15 cellular contexts compared by ENCODE assay signal in the genomic region with DNA sequence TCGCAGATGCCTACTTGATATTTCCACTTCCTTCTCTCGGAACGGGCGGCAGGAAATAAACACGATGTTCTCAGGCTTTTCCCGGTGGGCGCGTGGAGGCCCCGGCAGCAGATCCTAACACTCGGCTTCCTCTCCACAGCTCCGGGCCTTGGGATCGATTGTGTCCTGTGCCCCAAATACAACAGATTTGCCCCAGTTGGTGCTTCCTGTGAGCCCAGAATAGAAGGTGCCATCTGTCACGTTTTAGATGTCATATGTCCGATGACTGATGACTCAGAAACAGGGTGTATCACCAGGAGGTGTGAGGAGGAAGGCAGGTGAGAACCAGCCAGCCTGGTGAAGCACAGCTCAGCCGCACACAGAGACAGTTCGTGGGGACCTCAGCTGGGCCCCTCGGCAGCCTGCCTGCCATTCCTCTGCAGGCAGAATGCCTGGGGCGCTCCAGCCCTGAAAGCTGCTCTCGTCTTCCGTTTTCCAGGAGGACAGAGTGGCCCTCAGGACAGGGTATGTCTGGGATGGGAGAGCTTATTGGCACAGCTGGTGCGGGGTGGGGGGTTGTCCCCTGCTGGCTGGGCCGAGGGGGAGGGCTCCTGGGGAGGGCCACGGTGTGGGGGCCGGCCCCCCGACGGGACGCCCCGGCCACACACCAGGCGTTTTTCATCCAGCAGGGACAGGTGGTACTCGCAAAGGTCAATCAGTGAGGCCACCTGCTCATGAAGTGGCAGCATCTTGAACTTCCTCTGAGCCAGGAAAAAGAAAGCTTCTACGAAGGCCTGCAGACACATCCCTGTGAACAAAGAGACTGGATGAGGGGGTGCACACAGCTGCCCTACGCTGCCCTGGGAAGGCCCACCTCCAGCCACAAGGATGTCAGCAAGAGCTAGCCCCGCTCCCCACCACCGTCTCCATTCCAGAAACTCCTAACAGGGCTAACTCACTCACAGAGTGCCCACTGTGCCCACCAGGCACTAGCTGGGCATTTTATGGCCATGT.
DNase-seq lines count a peak whose midpoint lies in the region; ATAC-seq and TF ChIP-seq lines count a peak whose summit lies in the region.
"Had no signal": no experiment of that assay in that cellular context is flagged by ENCODE, and none has a peak within 500 bp of the region (broad histone marks: within the 10 kb centered on the region; RNA-seq: fewer than 3 reads in every experiment).

No MANE protein-coding gene starts in this region.

- H3K4me3 ChIP-seq in coronary artery, result no peak overlapping the region
- H3K4me3 ChIP-seq: smooth muscle cell had no signal

- no peaks in the 10 kb centered on the region for H3K4me1 Mint-ChIP-seq in activated CD4-positive, alpha-beta T cell treated with anti-CD3 and anti-CD28 coated beads for 36 hours
- H3K4me1 Mint-ChIP-seq: T-helper 17 cell had no signal

- peak overlapping the region; percentile 31 for H3K27ac Mint-ChIP-seq in activated CD4-positive, alpha-beta T cell treated with anti-CD3 and anti-CD28 coated beads for 36 hours
- H3K27ac Mint-ChIP-seq: activated naive CD4-positive, alpha-beta T cell treated with anti-CD3 and anti-CD28 coated beads, Interleukin-2, amount 10 ng/mL, durations not matched to agents 7 days and 5 days; T-helper 17 cell had no signal

- no peaks in the 10 kb centered on the region for H3K27me3 Mint-ChIP-seq in activated CD4-positive, alpha-beta T cell treated with anti-CD3 and anti-CD28 coated beads for 36 hours
- H3K27me3 Mint-ChIP-seq: T-helper 17 cell had no signal

- no peak overlapping the region for H3K27ac ChIP-seq in coronary artery

- H3K36me3 Mint-ChIP-seq in activated CD4-positive, alpha-beta T cell treated with anti-CD3 and anti-CD28 coated beads for 36 hours (ENCODE audit: low read depth), result peaks cover 2% of the 10 kb centered on the region
- H3K36me3 Mint-ChIP-seq: activated naive CD4-positive, alpha-beta T cell treated with anti-CD3 and anti-CD28 coated beads, Interleukin-2, amount 10 ng/mL, durations not matched to agents 7 days and 5 days had no signal

- TF ChIP-seq CTCF in coronary artery (IDR thresholded peaks at IDR 0.05), result no peak

- no peaks in the 10 kb centered on the region for H3K9me3 Mint-ChIP-seq in activated CD4-positive, alpha-beta T cell treated with anti-CD3 and anti-CD28 coated beads for 36 hours (ENCODE audit: low read depth)
- H3K9me3 Mint-ChIP-seq: activated naive CD4-positive, alpha-beta T cell treated with anti-CD3 and anti-CD28 coated beads, Interleukin-2, amount 10 ng/mL, durations not matched to agents 7 days and 5 days had no signal

- POLR2A ChIA-PET in activated CD4-positive, alpha-beta T cell treated with anti-CD3 and anti-CD28 coated beads for 36 hours (lab: Charles Lee), result no interaction called here

- no peak overlapping the region for H3K4me3 Mint-ChIP-seq in activated CD4-positive, alpha-beta T cell treated with anti-CD3 and anti-CD28 coated beads for 36 hours
- H3K4me3 Mint-ChIP-seq: activated naive CD4-positive, alpha-beta T cell treated with anti-CD3 and anti-CD28 coated beads, Interleukin-2, amount 10 ng/mL, durations not matched to agents 7 days and 5 days; T-helper 17 cell had no signal

- intact Hi-C loops in activated CD4-positive, alpha-beta T cell treated with anti-CD3 and anti-CD28 coated beads for 36 hours (cut with DNase I, micrococcal nuclease), result no loop called here

- CTCF ChIA-PET in activated CD4-positive, alpha-beta T cell treated with anti-CD3 and anti-CD28 coated beads for 36 hours (lab: Charles Lee), result interaction anchor here (0.7 kb wide), 1 partner anchor 141 kb away, joined by 3 read pairs; no protein-coding TSS in a partner anchor

- peak; percentile 74 for ATAC-seq in activated CD4-positive, alpha-beta T cell treated with anti-CD3 and anti-CD28 coated beads for 36 hours
- no peak for ATAC-seq in HG03175 (IDR thresholded peaks at IDR 0.05; ENCODE audit: unreplicated experiment)
- no peak for ATAC-seq in HG03354 (IDR thresholded peaks at IDR 0.05; ENCODE audit: poor library complexity, severe bottlenecking, unreplicated experiment)
- ATAC-seq: left lobe of liver, T-helper 17 cell had no signal

- peak; percentile 21 for DNase-seq in activated CD4-positive, alpha-beta T cell treated with anti-CD3 and anti-CD28 coated beads for 36 hours
- DNase-seq in activated CD4-positive, alpha-beta T cell treated with anti-CD3 and anti-CD28 coated beads, Interleukin-2, amount 50 U/mL, for 4 hours, result no peak
- DNase-seq in NCI-H69 (lab: John Stamatoyannopoulos, UW), result peak; percentile 73
- peak; percentile 64 for DNase-seq in coronary artery (ENCODE audit: low spot score)
- DNase-seq in retina, result peak; percentile 33
- no peak for DNase-seq in NCI-H2196 treated with DMSO at 0.1 percent for 48 hours (lab: John Stamatoyannopoulos, UW; ENCODE audit: unreplicated experiment)
- DNase-seq: activated naive CD4-positive, alpha-beta T cell treated with anti-CD3 and anti-CD28 coated beads, Interleukin-2, amount 10 ng/mL, durations not matched to agents 7 days and 5 days; HCEC 1CT; MM.1S; NCI-H226; T-helper 17 cell had no signal

Comparison
In these comparisons a context has a peak if more than half of its experiments do, and no peak if none do; other contexts are left out.
1. DNase-seq: peak in activated CD4-positive, alpha-beta T cell treated with anti-CD3 and anti-CD28 coated beads for 36 hours (single experiment), NCI-H69 (single experiment), coronary artery (single experiment) and retina (single experiment); none in activated CD4-positive, alpha-beta T cell treated with anti-CD3 and anti-CD28 coated beads, Interleukin-2, amount 50 U/mL, for 4 hours (0 of 2) and NCI-H2196 treated with DMSO at 0.1 percent for 48 hours (single experiment).